In genomic region chr4:125084608-125085007, GRCh38 we compare ENCODE assay signal across 27 cellular contexts.
"Had no signal": no experiment of that assay in that cellular context is flagged by ENCODE, and none has a peak within 500 bp of the region (broad histone marks: within the 10 kb centered on the region; RNA-seq: fewer than 3 reads in every experiment).

No MANE protein-coding gene starts in this region.

- H3K27me3 Mint-ChIP-seq: activated CD4-positive, alpha-beta memory T cell treated with anti-CD3 and anti-CD28 coated beads, Interleukin-2, amount 10 ng/mL, durations not matched to agents 7 days and 5 days; activated CD4-positive, alpha-beta T cell treated with anti-CD3 and anti-CD28 coated beads, Interleukin-2, amount 10 ng/mL, durations not matched to agents 7 days and 5 days; activated naive CD4-positive, alpha-beta T cell treated with anti-CD3 and anti-CD28 coated beads, Interleukin-2, amount 10 ng/mL, durations not matched to agents 7 days and 5 days; activated naive CD8-positive, alpha-beta T cell treated with anti-CD3 and anti-CD28 coated beads, Interleukin-2, amount 10 ng/mL, durations not matched to agents 7 days and 5 days; activated T-cell treated with anti-CD3 and anti-CD28 coated beads, Interleukin-2, amount 50 U/mL, for 24 hours; stimulated activated naive B cell treated with anti-CD40 and anti-IgM and Interleukin-4, amounts not matched to agents 10 μg/mL and 1 μg/mL and 100 μg/mL, for 72 hours; T-helper 17 cell had no signal

- DNase-seq: activated CD4-positive, alpha-beta memory T cell treated with anti-CD3 and anti-CD28 coated beads, Interleukin-2, amount 10 ng/mL, durations not matched to agents 7 days and 5 days; activated CD4-positive, alpha-beta T cell treated with anti-CD3 and anti-CD28 coated beads for 1 hour; activated CD4-positive, alpha-beta T cell treated with anti-CD3 and anti-CD28 coated beads, Interleukin-2, amount 10 ng/mL, durations not matched to agents 7 days and 5 days; activated CD8-positive, alpha-beta memory T cell treated with anti-CD3 and anti-CD28 coated beads, Interleukin-2, amount 50 U/mL, for 48 hours; activated gamma-delta T cell; activated naive CD4-positive, alpha-beta T cell treated with anti-CD3 and anti-CD28 coated beads, Interleukin-2, amount 10 ng/mL, durations not matched to agents 7 days and 5 days; activated naive CD8-positive, alpha-beta T cell treated with anti-CD3 and anti-CD28 coated beads, Interleukin-2, amount 10 ng/mL, durations not matched to agents 7 days and 5 days; activated T-cell treated with anti-CD3 and anti-CD28 coated beads, Interleukin-2, amount 50 U/mL, for 24 hours; caudate nucleus; cortex of kidney; left ventricle myocardium inferior; pancreas; stimulated activated CD4-positive, alpha-beta T cell treated with anti-CD3 and anti-CD28 coated beads, Interleukin-15, amount 100 ng/mL, for 24 hours; stimulated activated CD4-positive, alpha-beta T cell treated with anti-CD3 and anti-CD28 coated beads, Interleukin-2, amount 100 ng/mL, for 24 hours; stimulated activated naive B cell treated with anti-CD40 and anti-IgM and Interleukin-4, amounts not matched to agents 10 μg/mL and 1 μg/mL and 100 μg/mL, for 72 hours; stomach; T-helper 17 cell; T1000; thyroid gland; upper lobe of left lung had no signal

- H3K4me1 Mint-ChIP-seq: activated CD4-positive, alpha-beta memory T cell treated with anti-CD3 and anti-CD28 coated beads, Interleukin-2, amount 10 ng/mL, durations not matched to agents 7 days and 5 days; activated CD4-positive, alpha-beta T cell treated with anti-CD3 and anti-CD28 coated beads, Interleukin-2, amount 10 ng/mL, durations not matched to agents 7 days and 5 days; activated naive CD4-positive, alpha-beta T cell treated with anti-CD3 and anti-CD28 coated beads, Interleukin-2, amount 10 ng/mL, durations not matched to agents 7 days and 5 days; activated naive CD8-positive, alpha-beta T cell treated with anti-CD3 and anti-CD28 coated beads, Interleukin-2, amount 10 ng/mL, durations not matched to agents 7 days and 5 days; stimulated activated naive B cell treated with anti-CD40 and anti-IgM and Interleukin-4, amounts not matched to agents 10 μg/mL and 1 μg/mL and 100 μg/mL, for 72 hours; T-helper 17 cell had no signal

- H3K9me3 Mint-ChIP-seq: activated CD4-positive, alpha-beta memory T cell treated with anti-CD3 and anti-CD28 coated beads, Interleukin-2, amount 10 ng/mL, durations not matched to agents 7 days and 5 days; activated CD4-positive, alpha-beta T cell treated with anti-CD3 and anti-CD28 coated beads, Interleukin-2, amount 10 ng/mL, durations not matched to agents 7 days and 5 days; activated naive CD4-positive, alpha-beta T cell treated with anti-CD3 and anti-CD28 coated beads, Interleukin-2, amount 10 ng/mL, durations not matched to agents 7 days and 5 days; activated naive CD8-positive, alpha-beta T cell treated with anti-CD3 and anti-CD28 coated beads, Interleukin-2, amount 10 ng/mL, durations not matched to agents 7 days and 5 days; brain; nephron; WTC11 had no signal

- H3K4me3 Mint-ChIP-seq: activated CD4-positive, alpha-beta memory T cell treated with anti-CD3 and anti-CD28 coated beads, Interleukin-2, amount 10 ng/mL, durations not matched to agents 7 days and 5 days; activated CD4-positive, alpha-beta T cell treated with anti-CD3 and anti-CD28 coated beads, Interleukin-2, amount 10 ng/mL, durations not matched to agents 7 days and 5 days; activated naive CD4-positive, alpha-beta T cell treated with anti-CD3 and anti-CD28 coated beads, Interleukin-2, amount 10 ng/mL, durations not matched to agents 7 days and 5 days; activated naive CD8-positive, alpha-beta T cell treated with anti-CD3 and anti-CD28 coated beads, Interleukin-2, amount 10 ng/mL, durations not matched to agents 7 days and 5 days; activated T-cell treated with anti-CD3 and anti-CD28 coated beads, Interleukin-2, amount 50 U/mL, for 24 hours; brain; nephron; stimulated activated naive B cell treated with anti-CD40 and anti-IgM and Interleukin-4, amounts not matched to agents 10 μg/mL and 1 μg/mL and 100 μg/mL, for 72 hours; T-helper 17 cell; WTC11 had no signal

- ATAC-seq: pancreas, T-helper 17 cell, WTC11 had no signal

- H3K4me3 ChIP-seq: ascending aorta, left ventricle myocardium inferior, lung, pancreas, prostate gland, stomach, thyroid gland, upper lobe of left lung, vagina had no signal

- H3K36me3 ChIP-seq: ascending aorta, left ventricle myocardium inferior, pancreas, prostate gland, stomach, thyroid gland, upper lobe of left lung, vagina had no signal

- H3K4me1 ChIP-seq: ascending aorta, left ventricle myocardium inferior, pancreas, prostate gland, stomach, thyroid gland, upper lobe of left lung, vagina had no signal

- H3K36me3 Mint-ChIP-seq: activated naive CD4-positive, alpha-beta T cell treated with anti-CD3 and anti-CD28 coated beads, Interleukin-2, amount 10 ng/mL, durations not matched to agents 7 days and 5 days; activated naive CD8-positive, alpha-beta T cell treated with anti-CD3 and anti-CD28 coated beads, Interleukin-2, amount 10 ng/mL, durations not matched to agents 7 days and 5 days; brain; stimulated activated naive B cell treated with anti-CD40 and anti-IgM and Interleukin-4, amounts not matched to agents 10 μg/mL and 1 μg/mL and 100 μg/mL, for 72 hours; WTC11 had no signal

- H3K27ac Mint-ChIP-seq: activated CD4-positive, alpha-beta memory T cell treated with anti-CD3 and anti-CD28 coated beads, Interleukin-2, amount 10 ng/mL, durations not matched to agents 7 days and 5 days; activated CD4-positive, alpha-beta T cell treated with anti-CD3 and anti-CD28 coated beads, Interleukin-2, amount 10 ng/mL, durations not matched to agents 7 days and 5 days; activated naive CD4-positive, alpha-beta T cell treated with anti-CD3 and anti-CD28 coated beads, Interleukin-2, amount 10 ng/mL, durations not matched to agents 7 days and 5 days; activated naive CD8-positive, alpha-beta T cell treated with anti-CD3 and anti-CD28 coated beads, Interleukin-2, amount 10 ng/mL, durations not matched to agents 7 days and 5 days; activated T-cell treated with anti-CD3 and anti-CD28 coated beads, Interleukin-2, amount 50 U/mL, for 24 hours; brain; stimulated activated naive B cell treated with anti-CD40 and anti-IgM and Interleukin-4, amounts not matched to agents 10 μg/mL and 1 μg/mL and 100 μg/mL, for 72 hours; T-helper 17 cell; WTC11 had no signal

- H3K27ac ChIP-seq: ascending aorta, left ventricle myocardium inferior, pancreas, prostate gland, stomach, thyroid gland, upper lobe of left lung, vagina had no signal

- H3K27me3 ChIP-seq: ascending aorta, pancreas, stomach, thyroid gland, upper lobe of left lung, vagina had no signal

- H3K9me3 ChIP-seq: ascending aorta, left ventricle myocardium inferior, pancreas, prostate gland, stomach, thyroid gland, upper lobe of left lung, vagina had no signal
